31 cellular contexts compared by ENCODE assay signal in the genomic region with DNA sequence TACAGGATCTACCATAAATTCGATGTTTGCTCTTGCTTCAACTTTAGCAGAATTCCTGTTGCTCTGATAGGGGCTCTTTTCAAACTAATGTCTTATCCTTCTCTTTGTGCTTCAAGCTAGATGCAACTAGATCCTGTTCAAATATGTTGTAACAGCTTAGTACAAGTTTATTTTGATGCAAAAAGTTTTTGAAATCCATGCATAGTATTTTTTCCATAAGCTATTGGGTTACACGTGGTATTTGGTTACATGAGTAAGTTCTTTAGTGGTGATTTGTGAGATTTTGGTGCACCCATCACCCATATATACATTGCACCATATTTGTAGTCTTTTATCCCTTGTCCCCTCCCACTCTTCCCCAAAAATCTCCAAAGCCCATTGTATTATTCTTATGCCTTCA.
"Had no signal": no experiment of that assay in that cellular context is flagged by ENCODE, and none has a peak within 500 bp of the region (broad histone marks: within the 10 kb centered on the region; RNA-seq: fewer than 3 reads in every experiment).

No MANE protein-coding gene starts in this region.

- H3K27ac ChIP-seq: adrenal gland, ascending aorta, body of pancreas, brain microvascular endothelial cell, breast epithelium, cardiac muscle cell had no signal

- H3K27me3 ChIP-seq: adrenal gland, ascending aorta, body of pancreas, brain microvascular endothelial cell, breast epithelium, cardiac muscle cell had no signal

- DNase-seq: activated effector memory CD4-positive, alpha-beta T cell treated with anti-CD3 and anti-CD28 coated beads, Interleukin-2, amount 50 U/mL, for 16 hours; activated effector memory CD4-positive, alpha-beta T cell treated with Interleukin-2 at 50 U/mL for 16 hours; activated gamma-delta T cell; activated gamma-delta T cell treated with Interleukin-2 at 50 U/mL for 16 hours; activated naive CD4-positive, alpha-beta T cell; activated naive CD4-positive, alpha-beta T cell treated with anti-CD3 and anti-CD28 coated beads for 36 hours; activated naive CD4-positive, alpha-beta T cell treated with anti-CD3 and anti-CD28 coated beads, Interleukin-2, amount 10 ng/mL, durations not matched to agents 7 days and 5 days; activated naive CD4-positive, alpha-beta T cell treated with anti-CD3 and anti-CD28 coated beads, Interleukin-2, amount 50 U/mL, for 16 hours; activated naive CD4-positive, alpha-beta T cell treated with Interleukin-2 at 50 U/mL for 16 hours; activated naive CD8-positive, alpha-beta T cell treated with anti-CD3 and anti-CD28 coated beads for 36 hours; activated naive CD8-positive, alpha-beta T cell treated with anti-CD3 and anti-CD28 coated beads, Interleukin-2, amount 10 ng/mL, durations not matched to agents 7 days and 5 days; activated naive CD8-positive, alpha-beta T cell treated with anti-CD3 and anti-CD28 coated beads, Interleukin-2, amount 50 U/mL, for 24 hours; activated T-cell treated with anti-CD3 and anti-CD28 coated beads for 4 hours; activated T-cell treated with anti-CD3 and anti-CD28 coated beads, Interleukin-2, amount 50 U/mL, for 1 hour; activated T-cell treated with anti-CD3 and anti-CD28 coated beads, Interleukin-2, amount 50 U/mL, for 24 hours; activated T-cell treated with anti-CD3 and anti-CD28 coated beads, Interleukin-2, amount 50 U/mL, for 4 hours; activated T-cell treated with anti-CD3 and anti-CD28 coated beads, Interleukin-2, amount 50 U/mL, for 48 hours; activated T-cell treated with anti-CD3 and anti-CD28 coated beads, Interleukin-2, amount 50 U/mL, for 72 hours; adrenal gland; amniotic stem cell; amygdala; anterior cingulate cortex; aorta; body of pancreas; brain microvascular endothelial cell; caudate nucleus; central memory CD4-positive, alpha-beta T cell; cerebellar nuclear complex had no signal

- H3K4me3 ChIP-seq: adrenal gland, ascending aorta, body of pancreas, breast epithelium, cardiac muscle cell had no signal

- H3K4me1 ChIP-seq: adrenal gland, ascending aorta, body of pancreas, breast epithelium had no signal

- H3K9me3 ChIP-seq: adrenal gland, ascending aorta, body of pancreas had no signal

- H3K36me3 ChIP-seq: adrenal gland, ascending aorta, brain microvascular endothelial cell, breast epithelium, cardiac muscle cell had no signal
